Comparison of ENCODE assay signal across 28 cellular contexts in the genomic region with DNA sequence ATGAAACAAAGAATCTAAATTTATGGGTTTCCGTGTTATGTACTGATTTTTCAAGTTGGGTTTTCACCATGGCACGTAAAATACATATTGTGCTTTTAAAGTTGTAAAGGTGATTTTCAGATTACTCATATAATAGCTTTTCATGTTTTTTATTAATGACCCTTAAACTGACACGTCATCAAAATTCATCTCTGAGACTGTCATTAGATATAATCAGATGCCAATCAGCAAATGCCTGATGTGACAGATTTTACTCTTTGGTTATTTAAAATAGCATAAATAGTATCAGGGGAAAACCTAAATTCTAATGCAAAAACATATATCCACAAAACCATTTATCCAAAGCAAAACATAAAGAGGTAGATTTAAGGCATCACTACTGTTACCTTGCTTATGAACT.
"Had no signal": no experiment of that assay in that cellular context is flagged by ENCODE, and none has a peak within 500 bp of the region (broad histone marks: within the 10 kb centered on the region; RNA-seq: fewer than 3 reads in every experiment).

No MANE protein-coding gene starts in this region.

- H3K27ac ChIP-seq: ascending aorta, body of pancreas, KMS-11, SJSA1 had no signal

- FAIRE-seq: bronchial epithelial cell, RCC 7860 had no signal

- H3K9me3 ChIP-seq: ascending aorta, body of pancreas, SJSA1 had no signal

- H3K4me2 ChIP-seq: KMS-11 had no signal

- DNase-seq: activated CD4-positive, alpha-beta T cell treated with anti-CD3 and anti-CD28 coated beads for 48 hours; activated CD4-positive, alpha-beta T cell treated with anti-CD3 and anti-CD28 coated beads, Interleukin-2, amount 50 U/mL, for 4 hours; activated CD4-positive, CD25-positive, alpha-beta regulatory T cell treated with anti-CD3 and anti-CD28 coated beads, Interleukin-2, amount 50 U/mL, for 72 hours; activated CD8-positive, alpha-beta T cell treated with anti-CD3 and anti-CD28 coated beads, Interleukin-2, amount 10 ng/mL, durations not matched to agents 7 days and 5 days; activated effector memory CD4-positive, alpha-beta T cell treated with anti-CD3 and anti-CD28 coated beads, Interleukin-2, amount 50 U/mL, for 16 hours; activated naive CD4-positive, alpha-beta T cell treated with Interleukin-2 at 50 U/mL for 16 hours; activated naive CD8-positive, alpha-beta T cell treated with anti-CD3 and anti-CD28 coated beads, Interleukin-2, amount 50 U/mL, for 24 hours; activated T-cell treated with anti-CD3 and anti-CD28 coated beads, Interleukin-2, amount 50 U/mL, for 24 hours; amniotic stem cell; body of pancreas; central memory CD4-positive, alpha-beta T cell; MM.1S; NCI-H1105; NCI-H1436 treated with DMSO at 0.1 percent for 48 hours; NCI-H187; NCI-H2081; NCI-H446; NCI-H524; PC-3; SHP77; SW 1271 had no signal

- ATAC-seq: activated CD8-positive, alpha-beta T cell treated with anti-CD3 and anti-CD28 coated beads, Interleukin-2, amount 10 ng/mL, durations not matched to agents 7 days and 5 days; activated naive CD4-positive, alpha-beta T cell treated with anti-CD3 and anti-CD28 coated beads, Interleukin-2, amount 50 U/mL, for 72 hours; activated naive CD8-positive, alpha-beta T cell treated with anti-CD3 and anti-CD28 coated beads, Interleukin-2, amount 50 U/mL, for 24 hours; body of pancreas; PC-3; WTC11 had no signal

- H3K4me3 ChIP-seq: ascending aorta, body of pancreas, SJSA1 had no signal

- H3K36me3 ChIP-seq: ascending aorta, SJSA1 had no signal

- H3K9ac ChIP-seq: KMS-11 had no signal

- H3K27me3 ChIP-seq: ascending aorta, body of pancreas, SJSA1 had no signal

- H3K4me1 ChIP-seq: ascending aorta had no signal
